In the genomic region with DNA sequence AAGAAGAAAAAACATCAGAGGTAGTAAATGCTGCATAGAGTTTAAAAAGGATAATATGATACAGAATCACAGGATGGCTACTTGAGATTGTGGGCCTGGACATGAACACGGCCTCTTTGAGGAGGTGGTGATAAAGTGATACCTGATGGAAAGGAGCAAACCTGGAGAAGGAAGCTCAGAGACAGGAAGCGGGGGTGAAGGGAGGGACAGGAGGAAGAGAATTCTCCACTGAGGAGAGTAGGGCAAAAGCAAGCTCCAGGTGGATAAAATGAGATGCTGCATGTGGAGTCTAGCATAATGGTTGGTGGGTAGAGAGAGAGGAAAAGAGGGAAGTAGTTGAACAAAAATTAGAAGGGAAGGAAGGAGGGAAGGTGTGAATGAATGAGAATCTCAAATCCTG, we compare ENCODE assay signal across 17 cellular contexts.
A peak's percentile ranks its signal among the peaks of the same experiment; 100 is the strongest.
DNase-seq lines count a peak whose midpoint lies in the region; ATAC-seq, FAIRE-seq and TF ChIP-seq lines count a peak whose summit lies in the region.
"Had no signal": no experiment of that assay in that cellular context is flagged by ENCODE, and none has a peak within 500 bp of the region (broad histone marks: within the 10 kb centered on the region; RNA-seq: fewer than 3 reads in every experiment).

No MANE protein-coding gene starts in this region.

- ATAC-seq in HepG2 = peak; percentile 13
- no peak for ATAC-seq in right lobe of liver
- ATAC-seq: HCT116 had no signal

- H3K4me1 ChIP-seq in HepG2 (ENCODE audit: insufficient read depth, low read length) (peaks cover 13% of the 10 kb centered on the region), right lobe of liver (no peaks in the 10 kb centered on the region), endodermal cell (ENCODE audit: control insufficient read depth, insufficient read depth, low read length) (no peaks in the 10 kb centered on the region), MM.1S (ENCODE audit: low read length) (peaks cover 11% of the 10 kb centered on the region)

- H3K27me3 ChIP-seq in HepG2 (ENCODE audit: control insufficient read depth in 1 of 2, insufficient read depth in 2 of 2, low read length in 2 of 2) (no peaks in the 10 kb centered on the region), right lobe of liver (no peaks in the 10 kb centered on the region), endodermal cell (ENCODE audit: control insufficient read depth, insufficient read depth, low read length, poor library complexity, severe bottlenecking) (no peaks in the 10 kb centered on the region), MM.1S (replicated peaks; ENCODE audit: insufficient read depth, low read length) (no peaks in the 10 kb centered on the region)

- H3K27me3 Mint-ChIP-seq in endodermal cell (ENCODE audit: insufficient read depth) = no peaks in the 10 kb centered on the region
- no peaks in the 10 kb centered on the region for H3K27me3 Mint-ChIP-seq in nephron (ENCODE audit: low read depth)
- H3K27me3 Mint-ChIP-seq in type B pancreatic cell = no peaks in the 10 kb centered on the region
- H3K27me3 Mint-ChIP-seq: B cell had no signal

- H3K36me3 Mint-ChIP-seq in endodermal cell (ENCODE audit: low read depth) = peaks cover 16% of the 10 kb centered on the region
- peaks cover 21% of the 10 kb centered on the region for H3K36me3 Mint-ChIP-seq in nephron (ENCODE audit: low read depth)
- peaks cover 23% of the 10 kb centered on the region for H3K36me3 Mint-ChIP-seq in type B pancreatic cell

- H3K79me2 ChIP-seq in HepG2 (ENCODE audit: insufficient read depth, low read length) = no peaks in the 10 kb centered on the region
- H3K79me2 ChIP-seq in MM.1S (ENCODE audit: low read length) = no peaks in the 10 kb centered on the region

- H2AFZ ChIP-seq in HepG2 (ENCODE audit: low read length) (no peak overlapping the region), MM.1S (ENCODE audit: low read length) (no peak overlapping the region)

- no peak overlapping the region for H3K4me2 ChIP-seq in HepG2 (ENCODE audit: low read depth, low read length)
- no peak overlapping the region for H3K4me2 ChIP-seq in MM.1S (ENCODE audit: low read depth, low read length)

- H3K9ac ChIP-seq in HepG2 (ENCODE audit: insufficient read depth, low read depth, low read length) (no peak overlapping the region), endodermal cell (ENCODE audit: extremely low read depth, low read length, poor library complexity, severe bottlenecking) (no peak overlapping the region), MM.1S (ENCODE audit: low read length) (no peak overlapping the region)

- H4K20me1 ChIP-seq in HepG2 (ENCODE audit: insufficient read depth, low read length) (no peaks in the 10 kb centered on the region), MM.1S (ENCODE audit: insufficient read depth, low read length) (no peaks in the 10 kb centered on the region)

- POLR2A ChIA-PET in HepG2 (lab: Yijun Ruan, JAX) = no interaction called here

- H3K36me3 ChIP-seq in HepG2 (replicated peaks in 1 of 2; ENCODE audit: control insufficient read depth in 1 of 2, insufficient read depth in 2 of 2, low read length in 2 of 2) (peaks cover 1 to 3% of the 10 kb centered on the region in 2 experiments; a peak in 2 of 5 replicates), right lobe of liver (no peaks in the 10 kb centered on the region), endodermal cell (ENCODE audit: control insufficient read depth, insufficient read depth, low read length) (peaks cover 9% of the 10 kb centered on the region), MM.1S (replicated peaks; ENCODE audit: insufficient read depth, low read length) (no peaks in the 10 kb centered on the region)

- no peak for TF ChIP-seq POLR2A in HepG2 (IDR thresholded peaks at IDR 0.05; ENCODE audit: insufficient read depth in 1 of 2, low read depth in 2 of 2, low read length in 2 of 2)
- TF ChIP-seq POLR2A in right lobe of liver (IDR thresholded peaks at IDR 0.05) = no peak

- no peak for DNase-seq in HepG2 (ENCODE audit: low spot score)
- DNase-seq in right lobe of liver = no peak
- DNase-seq in endodermal cell = no peak
- no peak for DNase-seq in MM.1S
- no peak for DNase-seq in KBM-7
- DNase-seq in type B pancreatic cell (ENCODE audit: extremely low spot score, unreplicated experiment) = no peak
- DNase-seq in activated effector memory CD4-positive, alpha-beta T cell treated with anti-CD3 and anti-CD28 coated beads, Interleukin-2, amount 50 U/mL, for 16 hours = no peak
- DNase-seq: GDM1, NCI-H1105 treated with DMSO at 0.1 percent for 48 hours, NCI-H1694 treated with DMSO at 0.1 percent for 48 hours, NCI-H2107, RPMI8226, SHP77 treated with DMSO at 0.1 percent for 48 hours had no signal

- peaks cover 4% of the 10 kb centered on the region; the same call in 1 of the 2 replicates for H3F3A ChIP-seq in MM.1S (ENCODE audit: insufficient read depth, low read length)

- no peak overlapping the region for H3K27ac Mint-ChIP-seq in endodermal cell
- peak overlapping the region; percentile 28 to 57 (median 53) for H3K27ac Mint-ChIP-seq in nephron
- no peak overlapping the region for H3K27ac Mint-ChIP-seq in type B pancreatic cell
- H3K27ac Mint-ChIP-seq: B cell had no signal

- no peak overlapping the region for H3K27ac ChIP-seq in HepG2 (ENCODE audit: extremely low read length, insufficient read depth, low read length)
- no peak overlapping the region for H3K27ac ChIP-seq in right lobe of liver
- H3K27ac ChIP-seq in endodermal cell (ENCODE audit: low read depth, low read length) = no peak overlapping the region
- H3K27ac ChIP-seq in MM.1S (ENCODE audit: low read length) = no peak overlapping the region

- H3K4me1 Mint-ChIP-seq in endodermal cell (peaks cover 6% of the 10 kb centered on the region), nephron (peaks cover 37% of the 10 kb centered on the region), type B pancreatic cell (ENCODE audit: unreplicated experiment) (peaks cover 25% of the 10 kb centered on the region)

- H3K9me3 Mint-ChIP-seq in endodermal cell (no peaks in the 10 kb centered on the region), nephron (no peaks in the 10 kb centered on the region), type B pancreatic cell (no peaks in the 10 kb centered on the region)

- FAIRE-seq in HepG2 (lab: Jason Lieb, UNC) = no peak

- in situ Hi-C loops in HepG2 (cut with HindIII; ENCODE audit: extremely low pct_ligation_motif_present, low pct_unique_long_range_greater_than_20kb) (no loop called here), KBM-7 (cut with MboI; ENCODE audit: low pct_unique_long_range_greater_than_20kb, low sequenced_read_pairs) (no loop called here)

- TF ChIP-seq CTCF in HepG2 (CRISPR knock-in tag; IDR thresholded peaks at IDR 0.05) (no peak), right lobe of liver (IDR thresholded peaks at IDR 0.05) (no peak), endodermal cell (conservative IDR thresholded peaks at IDR 0.05) (no peak), nephron (IDR thresholded peaks at IDR 0.05; ENCODE audit: unreplicated experiment in 3 of 3) (no peak), MM.1S (IDR thresholded peaks at IDR 0.05; ENCODE audit: low read length) (no peak), type B pancreatic cell (conservative IDR thresholded peaks at IDR 0.05) (no peak)

- H3K4me3 ChIP-seq in HepG2 (replicated peaks in 1 of 3; ENCODE audit: insufficient read depth in 1 of 3, low read depth in 2 of 3, low read length in 3 of 3) (no peak overlapping the region), right lobe of liver (no peak overlapping the region), endodermal cell (ENCODE audit: low read length) (peak overlapping the region; percentile 37), MM.1S (ENCODE audit: low read length) (no peak overlapping the region)

- H3K4me3 Mint-ChIP-seq in endodermal cell (no peak overlapping the region), nephron (no peak overlapping the region), type B pancreatic cell (no peak overlapping the region)
- H3K4me3 Mint-ChIP-seq: B cell had no signal

- H3K9me2 ChIP-seq in MM.1S (replicated peaks; ENCODE audit: insufficient read depth, low read length) = no peaks in the 10 kb centered on the region

- no peaks in the 10 kb centered on the region for H3K9me3 ChIP-seq in HepG2 (ENCODE audit: low read length)
- H3K9me3 ChIP-seq in right lobe of liver = no peaks in the 10 kb centered on the region
- no peaks in the 10 kb centered on the region for H3K9me3 ChIP-seq in endodermal cell (ENCODE audit: control insufficient read depth, low read length)
- no peaks in the 10 kb centered on the region for H3K9me3 ChIP-seq in MM.1S (replicated peaks; ENCODE audit: insufficient read depth, low read length)
- H3K9me3 ChIP-seq: Caco-2 had no signal

- TF ChIP-seq RAD21 in HepG2 (CRISPR knock-in tag; IDR thresholded peaks at IDR 0.05) = no peak

- intact Hi-C loops in HepG2 (cut with micrococcal nuclease; ENCODE audit: unreplicated experiment) (loop anchor here (10.0 kb wide), 1 partner anchor 296 kb away; no protein-coding TSS in a partner anchor), right lobe of liver (cut with DNase I) (no loop called here)

- BruUV-seq in HepG2 (replicated peaks; lab: Mats Ljungman, UMichigan) = no TSS peak

- TF ChIP-seq EP300 in HepG2 (IDR thresholded peaks at IDR 0.05; ENCODE audit: low read depth in 2 of 2, low read length in 2 of 2) (no peak), HepG2 (CRISPR knock-in tag; IDR thresholded peaks at IDR 0.05; ENCODE audit: borderline replicate concordance) (no peak)

- CTCF ChIA-PET in HepG2 (lab: Yijun Ruan, JAX; ENCODE audit: low intra/inter-chr PET ratio, low total read pairs) = no interaction called here

- WGBS in HepG2 (ENCODE audit: low lambda C conversion rate) = 98% methylated on average over 2 of the region's 2 CpGs
- WGBS in right lobe of liver (ENCODE audit: insufficient coverage, low coverage, low lambda C conversion rate, missing lambda C conversion rate) = 96% methylated on average over 2 of the region's 2 CpGs
- WGBS in endodermal cell (ENCODE audit: insufficient coverage in 1 of 2, insufficient read length in 1 of 2), 2 experiments = 86 to 89% methylated on average over 2 of the region's 2 CpGs

TF ChIP-seq in HepG2, 621 proteins besides CTCF, POLR2A, EP300 and RAD21 (continues in another document):
- TF ChIP-seq ZKSCAN8 (CRISPR knock-in tag; IDR thresholded peaks at IDR 0.05; ENCODE audit: borderline replicate concordance) (no peak), MYNN (CRISPR knock-in tag; IDR thresholded peaks at IDR 0.05; ENCODE audit: low read depth) (no peak), RCOR2 (CRISPR knock-in tag; IDR thresholded peaks at IDR 0.05) (no peak), NFE2L2 (IDR thresholded peaks at IDR 0.05; ENCODE audit: low read length) (no peak), GATAD1 (CRISPR knock-in tag; IDR thresholded peaks at IDR 0.05) (no peak), HNRNPH1 (optimal IDR thresholded peaks at IDR 0.05; ENCODE audit: low read depth, low read length) (no peak), SETDB1 (CRISPR knock-in tag; IDR thresholded peaks at IDR 0.05; ENCODE audit: borderline replicate concordance) (no peak), RBM22 (optimal IDR thresholded peaks at IDR 0.05; ENCODE audit: low read length) (peak; percentile 69)

Comparison
In these comparisons a context has a peak if more than half of its experiments do, and no peak if none do; other contexts are left out.
1. H3K27ac Mint-ChIP-seq: peak in nephron (3 of 3); none in endodermal cell (single experiment) and type B pancreatic cell (single experiment).